Comparison of ENCODE assay signal across 1 cellular context in genomic region chr10:15168296-15168780, GRCh38.
TF ChIP-seq lines count a peak whose summit lies in the region.

TSS of gene NMT2 (minus strand) at chr10:15168693. CDS start at chr10:15168612, 81 bp downstream.

TF ChIP-seq in HEK293, 187 proteins besides CTCF, POLR2A, EP300 and RAD21 (continued from another document):
- TF ChIP-seq BCL6B (tag by site-specific recombination; IDR thresholded peaks at IDR 0.05) (no peak), ZNF398 (tag by site-specific recombination; IDR thresholded peaks at IDR 0.05) (no peak)
TF ChIP-seq in HEK293: peak in this region for 31.
